8 cellular contexts compared by ENCODE assay signal in genomic region chr20:38926142-38926933, GRCh38. TPM values are rescaled to one million over a fixed set of nuclear protein-coding genes. Genes with fewer than 3 reads are reported as not detected.
A peak's percentile ranks its signal among the peaks of the same experiment; 100 is the strongest.
DNase-seq lines count a peak whose midpoint lies in the region; ATAC-seq and TF ChIP-seq lines count a peak whose summit lies in the region.

Gene FAM83D, plus strand, starts transcription at chr20:38926417. Its CDS starts 26 bp downstream, at chr20:38926443.

- no peaks in the 10 kb centered on the region for H3K9me3 ChIP-seq in PC-9 (ENCODE audit: insufficient read depth, low read depth)
- no peaks in the 10 kb centered on the region for H3K9me3 ChIP-seq in esophagus (ENCODE audit: control insufficient read depth in 2 of 2, insufficient read depth in 1 of 2, low read depth in 1 of 2, low read length in 1 of 2)
- no peaks in the 10 kb centered on the region for H3K9me3 ChIP-seq in muscle layer of colon (ENCODE audit: low read length)

- peak; percentile 97 for DNase-seq in DMS53 treated with DMSO at 0.1 percent for 48 hours (lab: John Stamatoyannopoulos, UW; ENCODE audit: unreplicated experiment)
- peak; percentile 100 for DNase-seq in KBM-7
- peak; percentile 97 to 98 for DNase-seq in PC-9
- peak; percentile 98 for DNase-seq in activated T-cell treated with anti-CD3 and anti-CD28 coated beads for 48 hours (ENCODE audit: low read depth)
- peak; percentile 78 to 79 for DNase-seq in stimulated activated CD8-positive, alpha-beta memory T cell treated with anti-CD3 and anti-CD28 coated beads, Interleukin-7, amount 100 ng/mL, for 1 hour (ENCODE audit: low read depth in 2 of 2)

- H3K4me2 ChIP-seq in PC-9: peak within 1 kb of the TSS; percentile 81

- no peaks in the 10 kb centered on the region for H3K9me2 ChIP-seq in PC-9 (ENCODE audit: insufficient read depth)

- peak within 1 kb of the TSS; percentile 85 for H2AFZ ChIP-seq in PC-9

- TF ChIP-seq CTCF in PC-9 (conservative IDR thresholded peaks at IDR 0.05): no peak; the same call in 1 of the 2 replicates

- POLR2A ChIA-PET in PC-9 (lab: Charles Lee; ENCODE audit: unreplicated experiment): interaction anchor here (0.6 to 0.7 kb wide), 3 partner anchors 17 to 1831 kb away, joined by 3 to 4 read pairs (median 3); partner anchors contain the start of gene RBL1

- peak; percentile 86 for ATAC-seq in GM21723 (IDR thresholded peaks at IDR 0.05; ENCODE audit: unreplicated experiment)

- CTCF ChIA-PET in PC-9 (lab: Charles Lee): interaction anchor here (0.6 to 0.9 kb wide), 3 partner anchors 32 to 36 kb away, joined by 3 to 5 read pairs (median 5); partner anchors contain the start of gene DHX35

- peaks cover 35% of the 10 kb centered on the region for H3K4me1 ChIP-seq in PC-9 (replicated peaks; ENCODE audit: insufficient read depth)
- H3K4me1 ChIP-seq in esophagus (ENCODE audit: control insufficient read depth in 2 of 2, insufficient read depth in 2 of 2, low read length in 1 of 2): peaks cover 0 to 5% of the 10 kb centered on the region in 2 donors
- H3K4me1 ChIP-seq in muscle layer of colon (ENCODE audit: insufficient read depth, low read length): peaks cover 6% of the 10 kb centered on the region

- H3K27me3 ChIP-seq in PC-9 (ENCODE audit: insufficient read depth, low read depth) (peaks cover 5% of the 10 kb centered on the region), esophagus (ENCODE audit: control insufficient read depth in 1 of 2, insufficient read depth in 2 of 2, low read length in 2 of 2) (no peaks in the 10 kb centered on the region), muscle layer of colon (ENCODE audit: control insufficient read depth in 1 of 2, insufficient read depth in 2 of 2, low read length in 2 of 2) (no peaks in the 10 kb centered on the region)

- 1% methylated on average over 83 to 95 of the region's 95 CpGs for WGBS in esophagus, 2 donors

- H3K79me2 ChIP-seq in PC-9 (ENCODE audit: low read depth): peaks cover 50% of the 10 kb centered on the region

- H4K20me1 ChIP-seq in PC-9 (ENCODE audit: insufficient read depth): peaks cover 13% of the 10 kb centered on the region

- in situ Hi-C loops in KBM-7 (cut with MboI; ENCODE audit: low pct_unique_long_range_greater_than_20kb, low sequenced_read_pairs): no loop called here

- BruUV-seq in PC-9 (replicated peaks; lab: Mats Ljungman, UMichigan): no TSS peak

- H3F3A ChIP-seq in PC-9 (ENCODE audit: insufficient read depth, low read depth): no peaks in the 10 kb centered on the region; the same call in 1 of the 2 replicates

- H3K27ac ChIP-seq in PC-9: no peak within 1 kb of the TSS
- H3K27ac ChIP-seq in esophagus (ENCODE audit: low read depth in 2 of 2, low read length in 1 of 2): peak within 1 kb of the TSS; percentile 79 to 87
- H3K27ac ChIP-seq in muscle layer of colon (ENCODE audit: low read depth, low read length): peak within 1 kb of the TSS; percentile 55

- peak within 1 kb of the TSS; percentile 39 for H3K9ac ChIP-seq in muscle layer of colon (ENCODE audit: low read length)

- H3K36me3 ChIP-seq in PC-9 (ENCODE audit: low read depth) (no peaks in the 10 kb centered on the region), esophagus (ENCODE audit: control insufficient read depth in 2 of 2, insufficient read depth in 2 of 2, low read length in 1 of 2) (peaks cover 0 to 2% of the 10 kb centered on the region in 2 donors), muscle layer of colon (ENCODE audit: insufficient read depth, low read length) (no peaks in the 10 kb centered on the region)

- intact Hi-C loops in PC-9 (cut with micrococcal nuclease; ENCODE audit: unreplicated experiment): loop anchor here (1.0 kb wide), 2 partner anchors 36 to 122 kb away; partner anchors contain the start of gene DHX35

- H3K4me3 ChIP-seq in PC-9 (peak within 1 kb of the TSS; percentile 69), esophagus (ENCODE audit: low read depth in 1 of 2, low read length in 2 of 2) (peak within 1 kb of the TSS; percentile 70 to 85), muscle layer of colon (ENCODE audit: low read depth in 1 of 2, low read length in 2 of 2) (peak within 1 kb of the TSS; percentile 77 to 93)

RNA-seq across cellular contexts. Expression of gene FAM83D, which starts in this region (rescaled TPM):
- 44.6 and 57.3 TPM in 2 replicates for total RNA-seq in PC-9 (2021)
- polyA plus RNA-seq in esophagus: 10 to 100 TPM; 32.6 to 62.0 TPM
